9 cellular contexts compared by ENCODE assay signal in the genomic region with DNA sequence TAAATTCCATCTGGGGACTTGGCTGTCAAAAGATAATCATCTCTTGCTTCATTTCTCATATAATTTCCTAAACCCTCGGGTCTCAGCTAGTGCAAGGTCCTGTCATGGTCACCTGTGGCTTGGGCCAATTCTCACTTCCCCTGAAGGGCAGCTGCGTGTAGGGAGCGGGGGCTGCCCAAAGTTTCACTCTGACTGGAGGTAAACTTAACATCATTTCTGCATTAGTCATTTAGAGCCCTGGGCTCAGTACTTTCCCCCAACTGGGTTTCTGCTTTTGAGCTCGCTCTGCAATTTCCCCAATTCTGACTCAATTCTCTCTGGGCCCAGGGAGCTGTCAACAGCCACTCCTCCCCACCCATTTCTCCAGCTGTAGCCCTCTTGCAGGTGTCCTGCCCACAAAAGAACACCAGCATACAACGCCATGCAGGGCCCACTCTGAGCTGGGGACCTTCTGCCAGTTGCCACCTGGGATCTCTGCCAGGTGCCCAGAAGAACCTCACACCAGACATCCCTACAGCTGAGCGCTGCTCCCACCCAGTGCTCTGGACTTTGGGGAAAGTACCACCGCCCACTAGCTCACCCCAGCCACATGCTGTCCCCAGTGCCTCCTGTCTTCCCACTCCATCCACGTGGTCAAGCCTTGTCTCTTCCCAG. TPM values are rescaled to one million over a fixed set of nuclear protein-coding genes. Genes with fewer than 3 reads are reported as not detected.
A peak's percentile ranks its signal among the peaks of the same experiment; 100 is the strongest.
DNase-seq lines count a peak whose midpoint lies in the region; ATAC-seq, FAIRE-seq and TF ChIP-seq lines count a peak whose summit lies in the region.
"Had no signal": no experiment of that assay in that cellular context is flagged by ENCODE, and none has a peak within 500 bp of the region (broad histone marks: within the 10 kb centered on the region; RNA-seq: fewer than 3 reads in every experiment).

No MANE protein-coding gene starts in this region.

- no peaks in the 10 kb centered on the region for H3K9me3 ChIP-seq in RWPE2 (ENCODE audit: severe bottlenecking)
- H3K9me3 ChIP-seq in keratinocyte (ENCODE audit: control insufficient read depth, low read depth, low read length), result no peaks in the 10 kb centered on the region

- peaks cover 28% of the 10 kb centered on the region for H4K20me1 ChIP-seq in keratinocyte (ENCODE audit: control insufficient read depth, extremely low read depth, insufficient read depth, low read length)

- ATAC-seq in HG03060 (IDR thresholded peaks at IDR 0.05; ENCODE audit: low read depth, unreplicated experiment) (peak; percentile 57), RWPE2 (ENCODE audit: low read depth) (peak; percentile 76)

- no peaks in the 10 kb centered on the region for H3K36me3 ChIP-seq in RWPE2 (ENCODE audit: low read depth)
- H3K36me3 ChIP-seq in keratinocyte (ENCODE audit: control insufficient read depth in 2 of 2, extremely low read depth in 1 of 2, insufficient read depth in 2 of 2, low read length in 2 of 2), result no peaks in the 10 kb centered on the region

- peaks cover 77% of the 10 kb centered on the region for H3K79me2 ChIP-seq in keratinocyte (ENCODE audit: control insufficient read depth, insufficient read depth, low read length)

- no peaks in the 10 kb centered on the region for H3K9me1 ChIP-seq in keratinocyte (ENCODE audit: control insufficient read depth, extremely low read depth, insufficient read depth, low read length)

- dilution Hi-C loops in keratinocyte (cut with MboI; ENCODE audit: extremely low pct_ligation_motif_present, low sequenced_read_pairs), result no loop called here

- peak overlapping the region; percentile 30 for H3K27ac ChIP-seq in RWPE2 (ENCODE audit: poor library complexity, severe bottlenecking)
- peak overlapping the region; percentile 66 for H3K27ac ChIP-seq in keratinocyte (ENCODE audit: control insufficient read depth, insufficient read depth, low read length)

- H3K27me3 ChIP-seq in RWPE2 (ENCODE audit: insufficient read depth, poor library complexity, severe bottlenecking) (no peaks in the 10 kb centered on the region), keratinocyte (ENCODE audit: control insufficient read depth, extremely low read depth, insufficient read depth, low read length) (no peaks in the 10 kb centered on the region)

- DNase-seq in NCI-H2107 treated with DMSO at 0.1 percent for 48 hours (lab: John Stamatoyannopoulos, UW; ENCODE audit: unreplicated experiment), result peak; percentile 53
- no peak for DNase-seq in NCI-H2107 (lab: John Stamatoyannopoulos, UW)
- no peak for DNase-seq in RWPE2 (ENCODE audit: low spot score)
- DNase-seq in activated naive CD4-positive, alpha-beta T cell treated with Interleukin-2 at 50 U/mL for 16 hours, result peak; percentile 78
- no peak for DNase-seq in keratinocyte (ENCODE audit: low read depth, low spot score)
- peak; percentile 66 to 75 for DNase-seq in stimulated activated CD8-positive, alpha-beta memory T cell treated with anti-CD3 and anti-CD28 coated beads, Interleukin-15, amount 100 ng/mL, for 48 hours (ENCODE audit: low read depth in 2 of 2)
- no peak for DNase-seq in NCI-H345 (lab: John Stamatoyannopoulos, UW)

- no peak overlapping the region for H3K9ac ChIP-seq in keratinocyte (ENCODE audit: control insufficient read depth, extremely low read depth, insufficient read depth, low read length)

- peak overlapping the region; percentile 43 for H3K4me2 ChIP-seq in keratinocyte (ENCODE audit: control insufficient read depth, extremely low read depth, insufficient read depth, low read depth, low read length)

- TF ChIP-seq CTCF in RWPE2 (IDR thresholded peaks at IDR 0.05; ENCODE audit: poor library complexity, severe bottlenecking) (no peak), keratinocyte (optimal IDR thresholded peaks at IDR 0.05 in 1 of 3, IDR thresholded peaks at IDR 0.05 in 1 of 3, conservative IDR thresholded peaks at IDR 0.05 in 1 of 3; ENCODE audit: extremely low read depth in 1 of 3, insufficient read depth in 2 of 3, low read length in 3 of 3) (no peak)

- H3K4me3 ChIP-seq in RWPE2 (ENCODE audit: severe bottlenecking) (no peak overlapping the region), keratinocyte (ENCODE audit: control insufficient read depth in 2 of 3, extremely low read depth in 1 of 3, insufficient read depth in 2 of 3, low read depth in 1 of 3, low read length in 3 of 3) (peak overlapping the region in 1 of 3 experiments; percentile 4)

- no peak overlapping the region for H2AFZ ChIP-seq in keratinocyte (ENCODE audit: control insufficient read depth, low read length)

- peaks cover 32% of the 10 kb centered on the region for H3K4me1 ChIP-seq in RWPE2 (ENCODE audit: insufficient read depth, poor library complexity, severe bottlenecking)
- H3K4me1 ChIP-seq in keratinocyte (ENCODE audit: control insufficient read depth, extremely low read depth, insufficient read depth, low read length), result peaks cover 48% of the 10 kb centered on the region

- FAIRE-seq in keratinocyte (lab: Jason Lieb, UNC), result peak; percentile 43
- FAIRE-seq: A204.1 had no signal

RNA-seq across cellular contexts. Expression of a gene that starts 37.9 kb away (rescaled TPM):
- 34.2 to 60.4 TPM (median 49.2 TPM) in 3 replicates for polyA plus RNA-seq in keratinocyte
- 7.2 TPM for polyA plus RNA-seq in keratinocyte (2011; ENCODE audit: low read depth)
- polyA plus RNA-seq in keratinocyte (2011; cell fraction: cytosol; rRNA removed), result 42.3 and 47.9 TPM in 2 replicates
- polyA plus RNA-seq in keratinocyte (2011; cell fraction: nucleus; rRNA removed), result 34.4 and 35.2 TPM in 2 replicates
- 17.1 and 63.0 TPM in 2 replicates for polyA plus RNA-seq in keratinocyte (2012; ENCODE audit: low replicate concordance)
- polyA minus RNA-seq in keratinocyte, result 60.1 to 103 TPM (median 80.4 TPM) in 3 replicates
- 69.4 TPM for polyA minus RNA-seq in keratinocyte (2011; cell fraction: cytosol; rRNA and poly(A)+ RNA removed)
- 39.7 and 54.4 TPM in 2 replicates for polyA minus RNA-seq in keratinocyte (2011; cell fraction: nucleus; rRNA and poly(A)+ RNA removed)

Comparison
In these comparisons a context has a peak if more than half of its experiments do, and no peak if none do; other contexts are left out.
1. DNase-seq: peak in NCI-H2107 treated with DMSO at 0.1 percent for 48 hours (single experiment), activated naive CD4-positive, alpha-beta T cell treated with Interleukin-2 at 50 U/mL for 16 hours (single experiment) and stimulated activated CD8-positive, alpha-beta memory T cell treated with anti-CD3 and anti-CD28 coated beads, Interleukin-15, amount 100 ng/mL, for 48 hours (2 of 2); none in NCI-H2107 (single experiment), RWPE2 (single experiment), keratinocyte (single experiment) and NCI-H345 (single experiment).